1 cellular context compared by ENCODE assay signal in the genomic region with DNA sequence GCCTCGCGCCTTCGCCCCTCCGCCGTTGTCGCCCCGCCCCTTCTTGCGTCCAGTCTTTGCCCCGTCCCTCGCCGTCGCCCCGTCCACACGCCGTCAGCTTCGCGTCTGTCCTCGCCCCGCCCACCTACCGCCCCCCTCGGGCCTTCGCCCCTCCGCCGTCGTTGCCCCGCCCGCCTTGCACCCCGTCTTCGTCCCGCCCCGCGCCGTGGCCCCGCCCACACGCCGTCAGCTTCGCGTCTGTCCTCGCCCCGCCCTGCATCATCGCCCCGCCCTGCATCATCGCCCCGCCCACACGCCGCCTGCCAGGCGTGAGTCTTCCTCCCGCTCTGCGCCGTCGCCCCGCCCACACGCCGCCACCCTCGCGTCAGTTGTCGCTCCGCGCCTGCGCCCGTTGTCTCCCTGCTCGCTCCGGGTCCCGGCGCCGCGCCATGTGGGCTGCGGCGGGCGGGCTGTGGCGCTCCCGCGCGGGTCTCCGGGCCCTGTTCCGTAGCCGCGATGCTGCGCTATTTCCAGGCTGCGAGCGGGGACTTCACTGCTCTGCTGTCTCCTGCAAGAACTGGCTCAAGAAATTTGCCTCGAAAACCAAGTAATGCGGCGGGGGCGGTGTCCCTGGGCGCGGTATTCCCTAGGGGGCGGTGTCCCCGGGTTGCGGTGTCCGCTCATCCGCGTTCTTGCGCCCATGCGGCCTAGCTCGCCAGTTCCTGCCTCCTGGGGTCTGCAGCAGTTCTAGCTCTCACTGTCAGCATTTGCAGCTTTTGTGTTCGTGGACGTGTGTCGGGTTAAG.
TF ChIP-seq lines count a peak whose summit lies in the region.

A gene with protein sequence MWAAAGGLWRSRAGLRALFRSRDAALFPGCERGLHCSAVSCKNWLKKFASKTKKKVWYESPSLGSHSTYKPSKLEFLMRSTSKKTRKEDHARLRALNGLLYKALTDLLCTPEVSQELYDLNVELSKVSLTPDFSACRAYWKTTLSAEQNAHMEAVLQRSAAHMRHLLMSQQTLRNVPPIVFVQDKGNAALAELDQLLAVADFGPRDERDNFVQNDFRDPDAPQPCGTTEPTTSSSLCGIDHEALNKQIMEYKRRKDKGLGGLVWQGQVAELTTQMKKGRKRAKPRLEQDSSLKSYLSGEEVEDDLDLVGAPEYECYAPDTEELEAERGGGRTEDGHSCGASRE (plus strand): TSS at position 367 of the 784 bp plus-strand sequence. CDS start 62 bp downstream, at position 429.

TF ChIP-seq in SK-N-SH, 30 proteins besides CTCF, POLR2A, EP300 and RAD21 (continued from another document):
- TF ChIP-seq, protein P1, sequence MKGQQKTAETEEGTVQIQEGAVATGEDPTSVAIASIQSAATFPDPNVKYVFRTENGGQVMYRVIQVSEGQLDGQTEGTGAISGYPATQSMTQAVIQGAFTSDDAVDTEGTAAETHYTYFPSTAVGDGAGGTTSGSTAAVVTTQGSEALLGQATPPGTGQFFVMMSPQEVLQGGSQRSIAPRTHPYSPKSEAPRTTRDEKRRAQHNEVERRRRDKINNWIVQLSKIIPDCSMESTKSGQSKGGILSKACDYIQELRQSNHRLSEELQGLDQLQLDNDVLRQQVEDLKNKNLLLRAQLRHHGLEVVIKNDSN (IDR thresholded peaks at IDR 0.05; ENCODE audit: borderline replicate concordance, low read depth), result no peak
- TF ChIP-seq FOXM1 (IDR thresholded peaks at IDR 0.05; ENCODE audit: low read depth), result no peak
- TF ChIP-seq POLR2AphosphoS5 (IDR thresholded peaks at IDR 0.05; ENCODE audit: low read depth, low read length), result peak; percentile 77
- no peak for TF ChIP-seq RXRA (IDR thresholded peaks at IDR 0.05; ENCODE audit: borderline replicate concordance, low read depth)
- TF ChIP-seq FOSL2 (IDR thresholded peaks at IDR 0.05; ENCODE audit: borderline replicate concordance, low read depth), result no peak
- no peak for TF ChIP-seq RCOR1 (IDR thresholded peaks at IDR 0.05; ENCODE audit: low read length)
- no peak for TF ChIP-seq PBX3 (IDR thresholded peaks at IDR 0.05)
- TF ChIP-seq CHD2 (IDR thresholded peaks at IDR 0.05; ENCODE audit: low read length, partially characterized antibody), result no peak
- no peak for TF ChIP-seq TEAD4 (IDR thresholded peaks at IDR 0.05; ENCODE audit: borderline replicate concordance, insufficient read depth)
- no peak for TF ChIP-seq SIN3A (IDR thresholded peaks at IDR 0.05; ENCODE audit: borderline replicate concordance, low read depth, low read length)
- peak; percentile 83 for TF ChIP-seq NRF1 (IDR thresholded peaks at IDR 0.05; ENCODE audit: low read depth, low read length)
- TF ChIP-seq IRF3 (IDR thresholded peaks at IDR 0.05; ENCODE audit: low read depth, low read length), result no peak
- peak; percentile 59 for TF ChIP-seq ELF1 (IDR thresholded peaks at IDR 0.05)
- TF ChIP-seq SMC3 (IDR thresholded peaks at IDR 0.05; ENCODE audit: low read depth, low read length), result no peak
- no peak for TF ChIP-seq USF2 (IDR thresholded peaks at IDR 0.05; ENCODE audit: borderline replicate concordance, low read depth, low read length)
- TF ChIP-seq MXI1 (IDR thresholded peaks at IDR 0.05; ENCODE audit: low read depth, low read length), result peak; percentile 98
- TF ChIP-seq NFIC (IDR thresholded peaks at IDR 0.05; ENCODE audit: borderline replicate concordance), result no peak
- TF ChIP-seq TCF12 (IDR thresholded peaks at IDR 0.05), result no peak
- TF ChIP-seq EZH2phosphoT487 (IDR thresholded peaks at IDR 0.05; ENCODE audit: borderline replicate concordance, low read depth), result no peak
- peak; percentile 40; the same call in 1 of the 2 replicates for TF ChIP-seq TAF1 (IDR thresholded peaks at IDR 0.05; ENCODE audit: borderline replicate concordance, low read depth, low read length)
- TF ChIP-seq JUND (IDR thresholded peaks at IDR 0.05), result no peak
- 0 out of 2 replicates have a peak, but pooled peaks have one; percentile 8 for TF ChIP-seq REST (IDR thresholded peaks at IDR 0.05; ENCODE audit: low read depth, low read length)
- TF ChIP-seq FOXJ3 (CRISPR knock-in tag; IDR thresholded peaks at IDR 0.05), result 0 out of 2 replicates have a peak, but pooled peaks have one; percentile 25
- peak; percentile 56; the same call in 1 of the 2 replicates for TF ChIP-seq YY1 (IDR thresholded peaks at IDR 0.05; ENCODE audit: low read depth)
